Comparison of ENCODE assay signal across 8 cellular contexts in genomic region chr19:46404039-46404883, GRCh38. TPM values are rescaled to one million over a fixed set of nuclear protein-coding genes. Genes with fewer than 3 reads are reported as not detected.
DNase-seq lines count a peak whose midpoint lies in the region; ATAC-seq and TF ChIP-seq lines count a peak whose summit lies in the region.

No MANE protein-coding gene starts in this region.

- peak overlapping the region; percentile 37 for H3K4me3 ChIP-seq in CD8-positive, alpha-beta T cell (ENCODE audit: low read depth, low read length)

- no peaks in the 10 kb centered on the region for H3K36me3 ChIP-seq in CD8-positive, alpha-beta T cell (ENCODE audit: insufficient read depth, low read length)

- POLR2A ChIA-PET in CD8-positive, alpha-beta T cell (lab: Charles Lee), result interaction anchor here (0.6 kb wide), 1 partner anchor 1472 kb away, joined by 3 read pairs; no protein-coding TSS in a partner anchor

- H3K4me1 ChIP-seq in CD8-positive, alpha-beta T cell (ENCODE audit: insufficient read depth, low read length), result peaks cover 16% of the 10 kb centered on the region

- CTCF ChIA-PET in CD8-positive, alpha-beta T cell (lab: Charles Lee), result interaction anchor here (0.9 to 5.2 kb wide), 7 partner anchors 8 to 139 kb away, joined by 3 to 35 read pairs (median 8); no protein-coding TSS in a partner anchor

- intact Hi-C loops in CD8-positive, alpha-beta T cell (cut with DNase I, micrococcal nuclease), result no loop called here

- H3K27me3 ChIP-seq in CD8-positive, alpha-beta T cell (ENCODE audit: insufficient read depth, low read length), result peaks cover 36% of the 10 kb centered on the region

- H3K27me3 Mint-ChIP-seq in CD8-positive, alpha-beta T cell (ENCODE audit: low read depth), result peaks cover 63% of the 10 kb centered on the region
- H3K27me3 Mint-ChIP-seq in naive B cell, result peaks cover 58 to 83% (median 61%) of the 10 kb centered on the region in 3 donors

- no peak overlapping the region for H3K27ac ChIP-seq in CD8-positive, alpha-beta T cell (ENCODE audit: low read depth, low read length)

- no peak for TF ChIP-seq CTCF in CD8-positive, alpha-beta T cell (IDR thresholded peaks at IDR 0.05)

- no peaks in the 10 kb centered on the region for H3K36me3 Mint-ChIP-seq in CD8-positive, alpha-beta T cell
- H3K36me3 Mint-ChIP-seq in naive B cell, result no peaks in the 10 kb centered on the region

- H3K27ac Mint-ChIP-seq in CD8-positive, alpha-beta T cell, result no peak overlapping the region
- H3K27ac Mint-ChIP-seq in naive B cell, result no peak overlapping the region

- no peak for DNase-seq in CD8-positive, alpha-beta T cell
- DNase-seq in NCI-H2171 treated with DMSO at 0.1 percent for 48 hours (lab: John Stamatoyannopoulos, UW) (peak; percentile 79), naive B cell (no peak), Ammon's horn (ENCODE audit: low spot score) (no peak)
- no peak for DNase-seq in stimulated activated CD8-positive, alpha-beta memory T cell treated with anti-CD3 and anti-CD28 coated beads, Interleukin-4, amount 100 ng/mL, for 48 hours

- ATAC-seq in CD8-positive, alpha-beta T cell, result no peak
- ATAC-seq in esophagus mucosa, result peak; percentile 27
- no peak for ATAC-seq in naive B cell (ENCODE audit: low read depth in 2 of 2)
- ATAC-seq in GM18502 (IDR thresholded peaks at IDR 0.05; ENCODE audit: poor library complexity, unreplicated experiment), result no peak
- no peak for ATAC-seq in HG03342 (IDR thresholded peaks at IDR 0.05; ENCODE audit: unreplicated experiment)

- H3K9me3 Mint-ChIP-seq in CD8-positive, alpha-beta T cell, result no peaks in the 10 kb centered on the region
- no peaks in the 10 kb centered on the region for H3K9me3 Mint-ChIP-seq in naive B cell

- H3K4me3 Mint-ChIP-seq in CD8-positive, alpha-beta T cell, result peak overlapping the region; percentile 70
- peak overlapping the region in 7 of 8 donors; percentile 26 to 82 (median 70) for H3K4me3 Mint-ChIP-seq in naive B cell

- H3K4me1 Mint-ChIP-seq in CD8-positive, alpha-beta T cell (ENCODE audit: low read depth), result peaks cover 21% of the 10 kb centered on the region
- H3K4me1 Mint-ChIP-seq in naive B cell, result peaks cover 15 to 21% (median 20%) of the 10 kb centered on the region in 3 donors

- H3K9me3 ChIP-seq in CD8-positive, alpha-beta T cell (ENCODE audit: low read length), result no peaks in the 10 kb centered on the region

RNA-seq across cellular contexts. Expression of gene CCDC8, which starts 9.1 kb away (rescaled TPM):
- not detected for total RNA-seq in CD8-positive, alpha-beta T cell
- 0.80 TPM for total RNA-seq in esophagus mucosa
- not detected for polyA plus RNA-seq in naive B cell (ENCODE audit: low read depth in 6 of 6)

RNA-seq across cellular contexts. Expression of gene PNMA8C, which starts 24.5 kb away (rescaled TPM):
- total RNA-seq in CD8-positive, alpha-beta T cell, result under 1 TPM in 1 of 2 experiments, not detected in 1; 0.08 TPM
- not detected for total RNA-seq in esophagus mucosa
- polyA plus RNA-seq in naive B cell (ENCODE audit: low read depth in 6 of 6), result not detected

RNA-seq across cellular contexts. Expression of gene PPP5C, which starts 57.4 kb away (rescaled TPM):
- 10 to 100 TPM; 24.6 to 25.7 TPM for total RNA-seq in CD8-positive, alpha-beta T cell
- 31.0 TPM for total RNA-seq in esophagus mucosa
- 10 to 100 TPM; 14.5 to 26.6 (median 19.7) TPM for polyA plus RNA-seq in naive B cell (ENCODE audit: low read depth in 6 of 6)
